Comparison of ENCODE assay signal across 12 cellular contexts in genomic region chr14:61346793-61347192, GRCh38. TPM values are rescaled to one million over a fixed set of nuclear protein-coding genes. Genes with fewer than 3 reads are reported as not detected.
A peak's percentile ranks its signal among the peaks of the same experiment; 100 is the strongest.
DNase-seq lines count a peak whose midpoint lies in the region; ATAC-seq and TF ChIP-seq lines count a peak whose summit lies in the region.
"Had no signal": no experiment of that assay in that cellular context is flagged by ENCODE, and none has a peak within 500 bp of the region (broad histone marks: within the 10 kb centered on the region; RNA-seq: fewer than 3 reads in every experiment).

No MANE protein-coding gene starts in this region.

- H3K27me3 Mint-ChIP-seq in activated CD8-positive, alpha-beta T cell treated with anti-CD3 and anti-CD28 coated beads for 36 hours: no peaks in the 10 kb centered on the region

- H3K27me3 ChIP-seq in heart right ventricle (no peaks in the 10 kb centered on the region), esophagus squamous epithelium (no peaks in the 10 kb centered on the region), upper lobe of right lung (no peaks in the 10 kb centered on the region)

- WGBS in heart right ventricle, 2 donors: 51 to 61% methylated on average over 4 of the region's 4 CpGs
- 26 to 27% methylated on average over 4 of the region's 4 CpGs for whole genome bisulfite sequencing in esophagus squamous epithelium, 2 donors

- CTCF ChIA-PET in activated CD8-positive, alpha-beta T cell treated with anti-CD3 and anti-CD28 coated beads for 36 hours (lab: Charles Lee): interaction anchor here (0.7 to 4.2 kb wide), 10 partner anchors 12 to 114 kb away, joined by 3 to 20 read pairs (median 4); no protein-coding TSS in a partner anchor

- H3K4me3 Mint-ChIP-seq in activated CD8-positive, alpha-beta T cell treated with anti-CD3 and anti-CD28 coated beads for 36 hours: peak overlapping the region; percentile 80

- intact Hi-C loops in heart right ventricle (cut with DNase I) (no loop called here), cardiac septum (cut with DNase I) (no loop called here), esophagus squamous epithelium (cut with DNase I) (no loop called here), upper lobe of right lung (cut with DNase I) (no loop called here)
- intact Hi-C loops in activated CD8-positive, alpha-beta T cell treated with anti-CD3 and anti-CD28 coated beads for 36 hours (cut with micrococcal nuclease): loop anchor here (10.0 kb wide), 1 partner anchor 318 kb away; no protein-coding TSS in a partner anchor

- H3K27ac ChIP-seq in heart right ventricle (peak overlapping the region in 8 of 10 donors; percentile 26 to 88 (median 54)), esophagus squamous epithelium (peak overlapping the region; percentile 17 to 77 (median 72)), upper lobe of right lung (peak overlapping the region; percentile 63)

- H3K4me3 ChIP-seq in heart right ventricle (peak overlapping the region in 1 of 10 donors; percentile 18), esophagus squamous epithelium (no peak overlapping the region), upper lobe of right lung (no peak overlapping the region)
- H3K4me3 ChIP-seq: HAP-1, smooth muscle cell had no signal

- H3K4me1 Mint-ChIP-seq in activated CD8-positive, alpha-beta T cell treated with anti-CD3 and anti-CD28 coated beads for 36 hours (ENCODE audit: low read depth): peaks cover 96% of the 10 kb centered on the region

- TF ChIP-seq CTCF in heart right ventricle (IDR thresholded peaks at IDR 0.05): no peak
- TF ChIP-seq CTCF in activated CD8-positive, alpha-beta T cell treated with anti-CD3 and anti-CD28 coated beads for 36 hours (IDR thresholded peaks at IDR 0.05): no peak
- TF ChIP-seq CTCF in esophagus squamous epithelium (IDR thresholded peaks at IDR 0.05): no peak
- TF ChIP-seq CTCF in upper lobe of right lung (IDR thresholded peaks at IDR 0.05): no peak

- POLR2A ChIA-PET in activated CD8-positive, alpha-beta T cell treated with anti-CD3 and anti-CD28 coated beads for 36 hours (lab: Charles Lee): interaction anchor here (0.5 to 7.3 kb wide), 13 partner anchors 8 to 129 kb away, joined by 3 to 116 read pairs (median 4); partner anchors contain the start of gene PRKCH

- ATAC-seq in heart right ventricle (peak in 5 of 8 donors; percentile 21 to 53 (median 43)), upper lobe of right lung (no peak), HG03095 (IDR thresholded peaks at IDR 0.05; ENCODE audit: unreplicated experiment) (no peak), GM21737 (IDR thresholded peaks at IDR 0.05; ENCODE audit: unreplicated experiment) (no peak)
- ATAC-seq in activated CD8-positive, alpha-beta T cell treated with anti-CD3 and anti-CD28 coated beads for 36 hours: no peak

- no peaks in the 10 kb centered on the region for H3K9me3 ChIP-seq in heart right ventricle
- no peaks in the 10 kb centered on the region for H3K9me3 ChIP-seq in esophagus squamous epithelium
- no peaks in the 10 kb centered on the region for H3K9me3 ChIP-seq in upper lobe of right lung
- H3K9me3 ChIP-seq: HAP-1 had no signal

- DNase-seq in heart right ventricle (no peak), cardiac septum (ENCODE audit: low spot score) (no peak), esophagus squamous epithelium (lab: John Stamatoyannopoulos, UW) (no peak), upper lobe of right lung (no peak), ecto neural progenitor cell (ENCODE audit: low spot score) (no peak)
- no peak for DNase-seq in activated CD8-positive, alpha-beta T cell treated with anti-CD3 and anti-CD28 coated beads for 36 hours
- DNase-seq: DMS79, midbrain had no signal

- peaks cover 8% of the 10 kb centered on the region for H3K9me3 Mint-ChIP-seq in activated CD8-positive, alpha-beta T cell treated with anti-CD3 and anti-CD28 coated beads for 36 hours

- H3K36me3 Mint-ChIP-seq in activated CD8-positive, alpha-beta T cell treated with anti-CD3 and anti-CD28 coated beads for 36 hours (ENCODE audit: low read depth): peaks cover 78% of the 10 kb centered on the region

- H3K36me3 ChIP-seq in heart right ventricle (no peaks in the 10 kb centered on the region), esophagus squamous epithelium (no peaks in the 10 kb centered on the region), upper lobe of right lung (no peaks in the 10 kb centered on the region)
- H3K36me3 ChIP-seq: HAP-1 had no signal

- peaks cover 0 to 88% (median 69%) of the 10 kb centered on the region in 9 donors for H3K4me1 ChIP-seq in heart right ventricle
- peaks cover 14 to 98% (median 45%) of the 10 kb centered on the region in 3 donors for H3K4me1 ChIP-seq in esophagus squamous epithelium
- peaks cover 65% of the 10 kb centered on the region for H3K4me1 ChIP-seq in upper lobe of right lung
- H3K4me1 ChIP-seq: HAP-1 had no signal

- TF ChIP-seq POLR2A in esophagus squamous epithelium (IDR thresholded peaks at IDR 0.05): no peak

- H3K27ac Mint-ChIP-seq in activated CD8-positive, alpha-beta T cell treated with anti-CD3 and anti-CD28 coated beads for 36 hours: peak overlapping the region; percentile 98

RNA-seq across cellular contexts. Expression of gene PRKCH, which starts 25.4 kb away (rescaled TPM):
- 10 to 100 TPM; 12.4 to 25.1 (median 18.3) TPM for total RNA-seq in heart right ventricle
- polyA plus RNA-seq in heart right ventricle: 10 to 100 TPM in 1 of 2 donors, 1 to 10 TPM in 1; 8.3 to 18.1 TPM
- total RNA-seq in cardiac septum: 17.0 TPM
- 100 to 1,000 TPM; 193 to 194 TPM for total RNA-seq in activated CD8-positive, alpha-beta T cell treated with anti-CD3 and anti-CD28 coated beads for 36 hours
- total RNA-seq in esophagus squamous epithelium: 10 to 100 TPM; 34.5 to 51.3 (median 45.0) TPM
- total RNA-seq in upper lobe of right lung: 74.4 TPM

Comparison
In these comparisons a context has a peak if more than half of its experiments do, and no peak if none do; other contexts are left out.
1. ATAC-seq: peak in heart right ventricle (5 of 8); none in activated CD8-positive, alpha-beta T cell treated with anti-CD3 and anti-CD28 coated beads for 36 hours (single experiment), upper lobe of right lung (single experiment), HG03095 (single experiment) and GM21737 (single experiment).
2. Peak in every context shown above with its lines, with median percentiles within 50 percentile points of each other: H3K27ac ChIP-seq.